Comparison of ENCODE assay signal across 8 cellular contexts in the genomic region with DNA sequence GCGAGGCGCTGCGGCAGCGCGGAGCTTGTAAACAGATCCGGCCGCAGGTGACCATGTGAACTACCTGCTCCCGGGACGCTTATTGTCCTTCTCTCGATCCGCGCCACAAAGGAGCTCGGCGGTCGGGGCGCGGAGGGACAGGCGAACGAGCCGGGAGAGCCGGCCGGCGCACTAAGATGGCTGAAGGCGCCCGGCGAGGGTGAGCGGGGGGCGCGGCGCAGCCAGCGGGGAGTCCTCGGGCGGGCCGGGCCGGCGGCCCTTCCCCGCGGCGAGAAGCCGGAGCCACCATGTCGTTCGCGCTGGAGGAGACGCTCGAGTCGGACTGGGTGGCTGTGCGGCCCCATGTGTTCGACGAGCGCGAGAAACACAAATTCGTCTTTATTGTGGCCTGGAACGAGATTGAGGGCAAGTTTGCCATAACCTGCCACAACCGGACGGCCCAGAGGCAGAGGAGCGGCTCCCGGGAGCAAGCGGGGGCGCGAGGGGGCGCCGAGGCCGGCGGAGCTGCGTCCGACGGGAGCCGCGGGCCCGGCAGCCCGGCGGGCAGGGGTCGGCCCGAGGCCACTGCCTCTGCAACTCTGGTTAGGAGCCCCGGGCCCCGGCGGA. TPM values are rescaled to one million over a fixed set of nuclear protein-coding genes. Genes with fewer than 3 reads are reported as not detected.
DNase-seq lines count a peak whose midpoint lies in the region; ATAC-seq and TF ChIP-seq lines count a peak whose summit lies in the region.

No MANE protein-coding gene starts in this region.

- H2AFZ ChIP-seq in osteoblast (ENCODE audit: low read length), result peak overlapping the region; percentile 83

- ATAC-seq in gastroesophageal sphincter, result peak; percentile 36

- peak overlapping the region; percentile 87 to 98 (median 96) for H3K27ac ChIP-seq in gastroesophageal sphincter
- peak overlapping the region; percentile 37 for H3K27ac ChIP-seq in osteoblast (ENCODE audit: low read depth, low read length)

- H3K4me1 ChIP-seq in gastroesophageal sphincter, result peaks cover 0 to 45% (median 8%) of the 10 kb centered on the region in 3 donors
- H3K4me1 ChIP-seq in osteoblast (ENCODE audit: insufficient read depth, low read length), result peaks cover 18% of the 10 kb centered on the region

- WGBS in gastroesophageal sphincter (ENCODE audit: low coverage in 1 of 2), 2 donors, result no CpG with 5 or more reads among the region's 77 CpGs

- no peaks in the 10 kb centered on the region for H3K36me3 ChIP-seq in gastroesophageal sphincter
- no peaks in the 10 kb centered on the region for H3K36me3 ChIP-seq in osteoblast (ENCODE audit: insufficient read depth, low read length)

- TF ChIP-seq EP300 in gastroesophageal sphincter (IDR thresholded peaks at IDR 0.05), result no peak

- peak overlapping the region; percentile 99 for H3K4me2 ChIP-seq in osteoblast (ENCODE audit: insufficient read depth, low read length)

- DNase-seq in NCI-H2029 (lab: John Stamatoyannopoulos, UW) (peak; percentile 56), NCI-H2029 treated with DMSO at 0.1 percent for 48 hours (lab: John Stamatoyannopoulos, UW) (no peak), HFF-Myc (ENCODE audit: extremely low read depth, low read depth) (no peak), NCI-H1105 treated with DMSO at 0.1 percent for 48 hours (lab: John Stamatoyannopoulos, UW) (peak; percentile 28), osteoblast (ENCODE audit: insufficient read length, low spot score, missing footprints) (peak; percentile 91), GM19240 (ENCODE audit: insufficient read length, low spot score) (no peak)
- DNase-seq in activated effector memory CD4-positive, alpha-beta T cell treated with Interleukin-2 at 50 U/mL for 16 hours, result peak; percentile 25

- H3K9me3 ChIP-seq in gastroesophageal sphincter, result no peaks in the 10 kb centered on the region
- no peaks in the 10 kb centered on the region for H3K9me3 ChIP-seq in osteoblast (ENCODE audit: low read depth, low read length)

- no peak for TF ChIP-seq POLR2A in gastroesophageal sphincter (IDR thresholded peaks at IDR 0.05)

- peak overlapping the region; percentile 78 for H3K4me3 ChIP-seq in HFF-Myc (replicated peaks; ENCODE audit: low read depth, low read length)
- H3K4me3 ChIP-seq in gastroesophageal sphincter, result peak overlapping the region; percentile 91 to 95
- H3K4me3 ChIP-seq in osteoblast (ENCODE audit: insufficient read depth, low read length), result peak overlapping the region; percentile 94

- peaks cover 23% of the 10 kb centered on the region for H3K79me2 ChIP-seq in osteoblast (ENCODE audit: insufficient read depth, low read length)

- H4K20me1 ChIP-seq in osteoblast (ENCODE audit: insufficient read depth, low read length), result peaks cover 20% of the 10 kb centered on the region

- H3K27me3 ChIP-seq in gastroesophageal sphincter (no peaks in the 10 kb centered on the region), osteoblast (ENCODE audit: insufficient read depth, low read length) (no peaks in the 10 kb centered on the region)

- TF ChIP-seq CTCF in HFF-Myc (IDR thresholded peaks at IDR 0.05; ENCODE audit: low read depth, low read length, missing control alignments) (no peak), gastroesophageal sphincter (IDR thresholded peaks at IDR 0.05) (peak in 1 of 4 experiments; percentile 5), osteoblast (IDR thresholded peaks at IDR 0.05; ENCODE audit: extremely low read depth, low read depth, low read length) (no peak)

RNA-seq across cellular contexts. Expression of gene JMY, which starts 0.5 kb away (rescaled TPM):
- total RNA-seq in gastroesophageal sphincter, result 10 to 100 TPM; 33.1 to 54.2 (median 46.5) TPM
- total RNA-seq in osteoblast, result 30.4 and 30.8 TPM in 2 replicates

Comparison
In these comparisons a context has a peak if more than half of its experiments do, and no peak if none do; other contexts are left out.
1. DNase-seq: peak in NCI-H2029 (single experiment), NCI-H1105 treated with DMSO at 0.1 percent for 48 hours (single experiment), activated effector memory CD4-positive, alpha-beta T cell treated with Interleukin-2 at 50 U/mL for 16 hours (single experiment) and osteoblast (single experiment); none in NCI-H2029 treated with DMSO at 0.1 percent for 48 hours (single experiment), HFF-Myc (single experiment) and GM19240 (single experiment).
2. Peak in every context shown above with its lines, with median percentiles within 50 percentile points of each other: H3K4me3 ChIP-seq.